In genomic region chr20:1533059-1533458, GRCh38 we compare ENCODE assay signal across 1 cellular context.
TF ChIP-seq lines count a peak whose summit lies in the region.

No MANE protein-coding gene starts in this region.

TF ChIP-seq in WTC11, 78 proteins besides CTCF, POLR2A, EP300 and RAD21 (continued from another document):
- TF ChIP-seq, protein P1, sequence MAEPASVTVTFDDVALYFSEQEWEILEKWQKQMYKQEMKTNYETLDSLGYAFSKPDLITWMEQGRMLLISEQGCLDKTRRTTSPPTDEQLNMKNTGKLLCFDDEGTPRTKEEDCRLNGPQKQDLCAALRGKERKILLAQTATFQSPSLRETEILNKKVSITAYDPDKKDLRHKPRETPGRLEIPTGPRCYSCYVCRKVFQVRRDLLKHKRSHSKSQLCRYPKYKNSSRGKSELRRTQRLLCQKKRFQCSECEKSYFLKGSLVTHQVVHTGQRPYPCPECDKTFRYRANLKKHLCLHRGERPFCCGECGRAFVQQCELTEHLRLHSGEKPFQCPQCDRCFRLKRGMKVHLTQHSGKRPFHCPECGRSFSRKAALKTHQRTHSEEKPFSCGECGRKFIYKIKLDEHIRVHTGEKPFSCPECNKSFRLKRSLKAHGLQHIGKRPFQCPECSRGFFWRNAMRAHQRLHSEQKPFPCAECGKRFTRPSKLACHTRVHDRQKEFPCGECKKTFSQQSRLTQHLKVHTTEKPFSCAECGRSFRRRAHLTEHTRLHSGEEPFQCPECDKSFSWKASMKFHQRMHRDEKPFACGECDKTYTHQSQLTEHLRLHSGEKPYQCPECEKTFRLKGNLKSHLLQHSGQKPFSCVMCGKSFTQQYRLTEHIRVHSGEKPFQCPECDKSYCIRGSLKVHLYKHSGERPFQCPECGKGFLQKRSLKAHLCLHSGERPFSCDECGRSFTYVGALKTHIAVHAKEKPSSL (CRISPR knock-in tag; conservative IDR thresholded peaks at IDR 0.05), result no peak
- TF ChIP-seq NFE2L1 (CRISPR knock-in tag; IDR thresholded peaks at IDR 0.05), result no peak
